8 cellular contexts compared by ENCODE assay signal in the genomic region with DNA sequence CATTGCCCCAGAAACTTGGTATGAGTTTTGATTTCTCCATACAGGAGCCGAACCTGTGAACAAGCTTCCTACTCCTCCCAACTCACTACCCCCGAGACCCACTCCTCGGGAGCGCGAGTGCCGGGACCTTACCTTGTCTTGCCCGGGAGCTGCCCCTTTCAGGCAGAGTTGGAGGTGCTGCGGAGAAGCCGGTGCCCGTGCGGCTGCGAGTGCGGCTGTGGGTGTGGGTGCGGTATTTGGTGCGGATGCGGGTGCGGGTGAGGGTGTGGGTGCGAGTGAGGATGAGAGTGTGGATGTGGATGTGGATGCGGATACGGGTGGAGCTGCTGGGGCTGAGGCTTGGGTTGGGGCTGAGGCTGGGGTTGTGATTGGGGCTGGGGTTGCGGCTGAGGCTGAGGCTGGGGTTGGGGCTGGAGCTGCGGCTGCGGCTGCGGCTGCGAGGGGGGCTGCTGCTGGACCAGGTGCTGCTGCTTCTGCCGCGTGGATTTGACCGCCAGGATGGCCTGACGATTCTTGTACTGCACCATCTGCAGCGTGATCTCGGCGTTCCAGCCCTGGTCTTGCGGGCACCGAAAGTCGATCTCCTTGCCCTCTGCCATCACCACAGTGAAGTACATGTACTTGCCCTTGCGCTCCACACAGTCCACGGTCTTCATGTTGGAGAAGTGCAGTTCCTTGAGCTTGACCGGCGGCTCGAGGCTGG. TPM values are rescaled to one million over a fixed set of nuclear protein-coding genes. Genes with fewer than 3 reads are reported as not detected.
DNase-seq lines count a peak whose midpoint lies in the region; ATAC-seq and TF ChIP-seq lines count a peak whose summit lies in the region.

No MANE protein-coding gene starts in this region.

- intact Hi-C loops in Right ventricle myocardium superior (cut with DNase I) (loop anchor here (10.0 kb wide), 3 partner anchors 216 to 406 kb away; no protein-coding TSS in a partner anchor), posterior cingulate gyrus (cut with DNase I) (loop anchor here (5.0 kb wide), 2 partner anchors 52 to 518 kb away; partner anchors contain the start of genes KRR1 and NAP1L1)

- H3K9me3 ChIP-seq in Peyer's patch: no peaks in the 10 kb centered on the region

- H3K27me3 ChIP-seq in Peyer's patch: no peaks in the 10 kb centered on the region

- ATAC-seq in Right ventricle myocardium superior (ENCODE audit: poor library complexity): peak; percentile 19

- peak overlapping the region; percentile 95 for H3K4me3 ChIP-seq in AG10803 (ENCODE audit: low read length)
- peak overlapping the region; percentile 62 to 81 (median 70) for H3K4me3 ChIP-seq in Peyer's patch

- TF ChIP-seq CTCF in AG10803 (conservative IDR thresholded peaks at IDR 0.05; ENCODE audit: low read length): no peak
- no peak for TF ChIP-seq CTCF in Peyer's patch (IDR thresholded peaks at IDR 0.05)

- DNase-seq in AG10803 (ENCODE audit: low read depth): peak; percentile 66
- peak; percentile 55 for DNase-seq in HCEC 1CT
- peak; percentile 22 to 62 (median 57) for DNase-seq in Peyer's patch
- DNase-seq in activated naive CD4-positive, alpha-beta T cell treated with anti-CD3 and anti-CD28 coated beads, Interleukin-2, amount 50 U/mL, for 16 hours: peak; percentile 56
- peak; percentile 55 for DNase-seq in Right ventricle myocardium superior
- DNase-seq in posterior cingulate gyrus: peak in 8 of 10 donors; percentile 17 to 89 (median 34)
- DNase-seq in retina: no peak
- no peak for DNase-seq in LoVo (ENCODE audit: low spot score)

- H3K4me1 ChIP-seq in Peyer's patch: peaks cover 0 to 7% (median 4%) of the 10 kb centered on the region in 4 donors

- H3K27ac ChIP-seq in Peyer's patch: peak overlapping the region; percentile 81 to 97 (median 86)

- no peak for TF ChIP-seq POLR2A in Peyer's patch (IDR thresholded peaks at IDR 0.05)

- H3K36me3 ChIP-seq in Peyer's patch: no peaks in the 10 kb centered on the region

RNA-seq across cellular contexts. Expression of gene PHLDA1, which starts 1.0 kb away (rescaled TPM):
- 10 to 100 TPM in 1 of 4 donors, 1 to 10 TPM in 3; 4.6 to 25.6 (median 6.0) TPM for total RNA-seq in Peyer's patch
- 6.6 TPM for total RNA-seq in Right ventricle myocardium superior

RNA-seq across cellular contexts. Expression of gene NAP1L1, which starts 54.0 kb away (rescaled TPM):
- total RNA-seq in Peyer's patch (100 to 1,000 TPM in 1 of 4 donors, 10 to 100 TPM in 3; 49.6 to 334 (median 79.7) TPM), Right ventricle myocardium superior (263 TPM)

Comparison
In these comparisons a context has a peak if more than half of its experiments do, and no peak if none do; other contexts are left out.
1. DNase-seq: peak in AG10803 (single experiment), HCEC 1CT (single experiment), Peyer's patch (3 of 3), activated naive CD4-positive, alpha-beta T cell treated with anti-CD3 and anti-CD28 coated beads, Interleukin-2, amount 50 U/mL, for 16 hours (single experiment), Right ventricle myocardium superior (single experiment) and posterior cingulate gyrus (8 of 10); none in retina (single experiment) and LoVo (single experiment).